8 cellular contexts compared by ENCODE assay signal in genomic region chr12:89350661-89351488, GRCh38. TPM values are rescaled to one million over a fixed set of nuclear protein-coding genes. Genes with fewer than 3 reads are reported as not detected.
DNase-seq lines count a peak whose midpoint lies in the region; ATAC-seq, FAIRE-seq and TF ChIP-seq lines count a peak whose summit lies in the region.

No MANE protein-coding gene starts in this region.

- no peak overlapping the region for H2BK15ac ChIP-seq in H1 (ENCODE audit: low read length)

- H4K8ac ChIP-seq in H1 (ENCODE audit: extremely low read depth, insufficient read depth, low read length): no peak overlapping the region; the same call in none of the 2 replicates

- CTCF ChIA-PET in H1 (lab: Charles Lee; ENCODE audit: partially characterized antibody): interaction anchor here (0.7 to 3.1 kb wide), 5 partner anchors 22 to 359 kb away, joined by 3 to 28 read pairs (median 4); no protein-coding TSS in a partner anchor

- H3K27me3 ChIP-seq in H1 (replicated peaks in 1 of 4; ENCODE audit: control insufficient read depth in 3 of 4, extremely low read depth in 1 of 4, insufficient read depth in 3 of 4, low read length in 3 of 4) (peaks cover 7 to 40% (median 23%) of the 10 kb centered on the region in 4 experiments), mucosa of rectum (ENCODE audit: control insufficient read depth in 2 of 2, insufficient read depth in 2 of 2, low read length in 2 of 2) (no peaks in the 10 kb centered on the region)

- no peaks in the 10 kb centered on the region for H3K27me3 Mint-ChIP-seq in T-helper 17 cell

- POLR2A ChIA-PET in H1 (lab: Charles Lee; ENCODE audit: partially characterized antibody): interaction anchor here (0.5 to 4.8 kb wide), 22 partner anchors 8 to 334 kb away, joined by 3 to 41 read pairs (median 4); no protein-coding TSS in a partner anchor

- H3K4me1 ChIP-seq in H1 (replicated peaks in 1 of 4; ENCODE audit: control insufficient read depth in 3 of 4, insufficient read depth in 4 of 4, low read length in 3 of 4): peaks cover 15 to 28% (median 23%) of the 10 kb centered on the region in 4 experiments
- peaks cover 39 to 46% of the 10 kb centered on the region in 2 donors for H3K4me1 ChIP-seq in mucosa of rectum (ENCODE audit: control insufficient read depth in 2 of 2, insufficient read depth in 2 of 2, low read length in 2 of 2)

- H3K27ac Mint-ChIP-seq in T-helper 17 cell: peak overlapping the region; percentile 87

- peak overlapping the region; percentile 64 to 85 (median 72) for H3K9ac ChIP-seq in H1 (replicated peaks in 1 of 4; ENCODE audit: extremely low read depth in 1 of 4, low read depth in 3 of 4, low read length in 3 of 4)
- peak overlapping the region; percentile 91 to 94 for H3K9ac ChIP-seq in mucosa of rectum (ENCODE audit: low read depth in 1 of 2, low read length in 2 of 2)

- no peaks in the 10 kb centered on the region; the same call in 1 of the 2 replicates for H3K79me1 ChIP-seq in H1 (ENCODE audit: low read depth, low read length)

- DNase-seq in NCI-H1417 (lab: John Stamatoyannopoulos, UW) (peak in 2 of 3 experiments; percentile 51 to 62), NCI-H1417 treated with DMSO at 0.1 percent for 48 hours (lab: John Stamatoyannopoulos, UW) (no peak), T-helper 17 cell (no peak), H1 (ENCODE audit: low read depth in 1 of 2, low spot score in 2 of 2) (no peak)

- no peak overlapping the region for H3K4ac ChIP-seq in H1 (replicated peaks; ENCODE audit: insufficient read length, low read depth, low read length)

- TF ChIP-seq CTCF in H1 (IDR thresholded peaks at IDR 0.05; ENCODE audit: control extremely low read depth in 1 of 3, insufficient read depth in 1 of 3, low read depth in 1 of 3, low read length in 3 of 3): no peak

- peak overlapping the region; percentile 95 for H3K4me3 Mint-ChIP-seq in T-helper 17 cell

- H3K27ac ChIP-seq in H1 (ENCODE audit: low read depth, low read length) (no peak overlapping the region), mucosa of rectum (ENCODE audit: low read depth in 2 of 2, low read length in 2 of 2) (peak overlapping the region; percentile 100)

- H3K4me3 ChIP-seq in H1 (ENCODE audit: extremely low read depth in 1 of 4, insufficient read depth in 2 of 4, low read depth in 3 of 4, low read length in 4 of 4) (peak overlapping the region; percentile 36 to 85 (median 83)), mucosa of rectum (ENCODE audit: low read length in 2 of 2) (peak overlapping the region; percentile 96)

- WGBS in H1 (ENCODE audit: extremely low coverage in 1 of 2, insufficient coverage in 1 of 2, insufficient read length in 1 of 2, insufficient replicate concordance in 2 of 2, low coverage in 1 of 2, low lambda C conversion rate in 2 of 2, missing lambda C conversion rate in 1 of 2), 2 experiments: 2% methylated on average over 50 of the region's 50 CpGs; no CpG with 5 or more reads in 1 of the 2 experiments

- H3K18ac ChIP-seq in H1 (ENCODE audit: extremely low read depth, low read length): peak overlapping the region; percentile 88; the same call in 1 of the 2 replicates

- H3K56ac ChIP-seq in H1 (replicated peaks; ENCODE audit: insufficient read length, low read depth, low read length): peak overlapping the region; percentile 73

- TF ChIP-seq RAD21 in H1 (IDR thresholded peaks at IDR 0.05 in 1 of 2, conservative IDR thresholded peaks at IDR 0.05 in 1 of 2; ENCODE audit: low read depth in 2 of 2, low read length in 2 of 2): no peak

- no peak overlapping the region for H2AFZ ChIP-seq in H1 (ENCODE audit: low read length)

- peak overlapping the region; percentile 0 for H4K91ac ChIP-seq in H1 (replicated peaks; ENCODE audit: insufficient read length, low read length)

- peak in 1 of 2 experiments; percentile 34; a peak in 1 of 3 replicates for TF ChIP-seq POLR2A in H1 (IDR thresholded peaks at IDR 0.05; ENCODE audit: control extremely low read depth in 1 of 2, low read depth in 2 of 2, low read length in 2 of 2)

- no peak for ATAC-seq in T-helper 17 cell
- no peak for ATAC-seq in HG03175 (IDR thresholded peaks at IDR 0.05; ENCODE audit: unreplicated experiment)
- ATAC-seq in GM21717 (IDR thresholded peaks at IDR 0.05; ENCODE audit: unreplicated experiment): no peak
- no peak for ATAC-seq in HG03039 (IDR thresholded peaks at IDR 0.05; ENCODE audit: unreplicated experiment)

- peaks cover 9 to 15% of the 10 kb centered on the region in 2 experiments for H4K20me1 ChIP-seq in H1 (replicated peaks in 1 of 2; ENCODE audit: control insufficient read depth in 1 of 2, insufficient read depth in 2 of 2, low read length in 2 of 2)

- H3K36me3 ChIP-seq in H1 (ENCODE audit: control insufficient read depth in 2 of 4, insufficient read depth in 4 of 4, low read length in 3 of 4): peaks cover 0 to 14% (median 3%) of the 10 kb centered on the region in 4 experiments; a peak in 3 of 8 replicates
- H3K36me3 ChIP-seq in mucosa of rectum (ENCODE audit: control insufficient read depth in 2 of 2, insufficient read depth in 2 of 2, low read length in 2 of 2): peaks cover 9 to 15% of the 10 kb centered on the region in 2 donors

- peak overlapping the region; percentile 45 for H2BK12ac ChIP-seq in H1 (ENCODE audit: low read depth, low read length)

- TF ChIP-seq EP300 in H1 (IDR thresholded peaks at IDR 0.05; ENCODE audit: borderline replicate concordance in 1 of 2, low read depth in 2 of 2, low read length in 2 of 2): no peak

- no peak overlapping the region for H4K5ac ChIP-seq in H1 (ENCODE audit: insufficient read length, low read depth, low read length)

- no peaks in the 10 kb centered on the region for H3K9me3 ChIP-seq in T-helper 17 cell (ENCODE audit: control insufficient read depth, low read length, poor library complexity, severe bottlenecking)
- H3K9me3 ChIP-seq in H1 (ENCODE audit: insufficient read depth in 2 of 2, low read depth in 1 of 2, low read length in 1 of 2): no peaks in the 10 kb centered on the region
- H3K9me3 ChIP-seq in mucosa of rectum (ENCODE audit: control insufficient read depth in 2 of 2, low read length in 2 of 2): no peaks in the 10 kb centered on the region

- H2BK20ac ChIP-seq in H1 (ENCODE audit: low read length): no peak overlapping the region

- H3K14ac ChIP-seq in H1 (ENCODE audit: insufficient read length): no peak overlapping the region

- peak overlapping the region; percentile 80 to 98 for H3K4me2 ChIP-seq in H1 (ENCODE audit: insufficient read depth in 1 of 2, low read depth in 2 of 2, low read length in 2 of 2)

- H3K23ac ChIP-seq in H1 (ENCODE audit: insufficient read length): no peak overlapping the region

- peak overlapping the region; percentile 93; the same call in 1 of the 2 replicates for H2BK5ac ChIP-seq in H1 (ENCODE audit: low read depth, low read length)

- no peaks in the 10 kb centered on the region for H3K36me3 Mint-ChIP-seq in T-helper 17 cell (ENCODE audit: low read depth)

- H3K79me2 ChIP-seq in H1 (ENCODE audit: control insufficient read depth in 1 of 2, insufficient read depth in 2 of 2, low read length in 2 of 2): peaks cover 0 to 41% of the 10 kb centered on the region in 2 experiments; a peak in 3 of 4 replicates

- H2AK5ac ChIP-seq in H1 (ENCODE audit: low read depth, low read length): peak overlapping the region; percentile 8; the same call in 1 of the 2 replicates

- H3K4me1 Mint-ChIP-seq in T-helper 17 cell: peaks cover 36% of the 10 kb centered on the region

- no peak for FAIRE-seq in H1 (lab: Jason Lieb, UNC)

- no peak overlapping the region for H2BK120ac ChIP-seq in H1 (replicated peaks; ENCODE audit: low read depth, low read length)

- peaks cover 31% of the 10 kb centered on the region for H3K23me2 ChIP-seq in H1 (ENCODE audit: low read depth, low read length)

TF ChIP-seq in H1, 55 proteins besides CTCF, POLR2A, EP300 and RAD21 (continues in another document):
- TF ChIP-seq ASH2L (IDR thresholded peaks at IDR 0.05; ENCODE audit: low read length) (no peak), GTF2F1 (IDR thresholded peaks at IDR 0.05; ENCODE audit: borderline replicate concordance, low read depth, low read length) (no peak), SIN3A (conservative IDR thresholded peaks at IDR 0.05 in 1 of 2, IDR thresholded peaks at IDR 0.05 in 1 of 2; ENCODE audit: low read depth in 1 of 2, low read length in 2 of 2) (peak in 1 of 2 experiments; percentile 48; a peak in 1 of 4 replicates), BCL11A (IDR thresholded peaks at IDR 0.05; ENCODE audit: low read depth in 2 of 2, low read length in 2 of 2) (no peak), ATF2 (IDR thresholded peaks at IDR 0.05; ENCODE audit: low read length) (no peak), RNF2 (IDR thresholded peaks at IDR 0.05; ENCODE audit: borderline replicate concordance, low read depth, low read length, missing control alignments, poor library complexity, severe bottlenecking) (peak; percentile 77), TCF12 (IDR thresholded peaks at IDR 0.05; ENCODE audit: low read depth, low read length) (no peak), SAP30 (IDR thresholded peaks at IDR 0.05; ENCODE audit: insufficient read depth, insufficient replicate concordance, low read length) (peak; percentile 71), TAF7 (optimal IDR thresholded peaks at IDR 0.05; ENCODE audit: borderline replicate concordance, low read depth, low read length) (peak; percentile 59), HDAC2 (IDR thresholded peaks at IDR 0.05; ENCODE audit: borderline replicate concordance in 1 of 2, low read depth in 2 of 2, low read length in 2 of 2) (no peak), SP1 (IDR thresholded peaks at IDR 0.05; ENCODE audit: low read depth, low read length) (no peak), SP2 (IDR thresholded peaks at IDR 0.05; ENCODE audit: low read length) (no peak)

RNA-seq across cellular contexts. Expression of gene DUSP6, which starts 1.4 kb away (rescaled TPM):
- total RNA-seq in T-helper 17 cell: 10 to 100 TPM; 15.5 to 37.7 TPM
- total RNA-seq in H1 (2021; fragmentation: NEBNext Ultra II Directional; extraction: Animal tissue kit (Norgen Biotek cat#: 25700)): 152 and 179 TPM in 2 replicates
- 99.3 and 101 TPM in 2 replicates for polyA plus RNA-seq in H1 (2011; rRNA removed)
- polyA plus RNA-seq in H1 (2011; cell fraction: cytosol; rRNA removed): 57.6 TPM
- 123 TPM for polyA plus RNA-seq in H1 (2011; cell fraction: nucleus; rRNA removed)
- 77.6 to 104 TPM (median 87.6 TPM) in 4 replicates for polyA plus RNA-seq in H1 (2012, experiment 1 of 2)
- polyA plus RNA-seq in H1 (2012, experiment 2 of 2): 27.9 TPM
- 87.7 TPM for polyA plus RNA-seq in H1 (2013, experiment 1 of 2)
- polyA plus RNA-seq in H1 (2013, experiment 2 of 2): 97.5 TPM
- polyA minus RNA-seq in H1 (2011; rRNA and poly(A)+ RNA removed): 148 and 173 TPM in 2 replicates
- 65.2 TPM for polyA minus RNA-seq in H1 (2011; cell fraction: cytosol; rRNA and poly(A)+ RNA removed)
- 159 TPM for polyA minus RNA-seq in H1 (2011; cell fraction: nucleus; rRNA and poly(A)+ RNA removed)

Comparison
In these comparisons a context has a peak if more than half of its experiments do, and no peak if none do; other contexts are left out.
1. DNase-seq: peak in NCI-H1417 (2 of 3); none in NCI-H1417 treated with DMSO at 0.1 percent for 48 hours (single experiment), T-helper 17 cell (0 of 3) and H1 (0 of 2).